ENCODE assay signal across 9 cellular contexts in genomic region chr17:39800540-39800939, GRCh38.
A peak's percentile ranks its signal among the peaks of the same experiment; 100 is the strongest.
DNase-seq lines count a peak whose midpoint lies in the region; ATAC-seq and TF ChIP-seq lines count a peak whose summit lies in the region.
"Had no signal": no experiment of that assay in that cellular context is flagged by ENCODE, and none has a peak within 500 bp of the region (broad histone marks: within the 10 kb centered on the region; RNA-seq: fewer than 3 reads in every experiment).

No MANE protein-coding gene starts in this region.

- no peaks in the 10 kb centered on the region for H3K9me3 Mint-ChIP-seq in CD4-positive, CD25-positive, alpha-beta regulatory T cell
- H3K9me3 Mint-ChIP-seq in activated CD4-positive, alpha-beta T cell treated with anti-CD3 and anti-CD28 coated beads for 36 hours (ENCODE audit: low read depth) = no peaks in the 10 kb centered on the region

- TF ChIP-seq CTCF in upper lobe of left lung (IDR thresholded peaks at IDR 0.05) = no peak

- TF ChIP-seq EP300 in upper lobe of left lung (IDR thresholded peaks at IDR 0.05) = no peak

- H3K27me3 Mint-ChIP-seq in CD4-positive, CD25-positive, alpha-beta regulatory T cell = no peaks in the 10 kb centered on the region
- H3K27me3 Mint-ChIP-seq in activated CD4-positive, alpha-beta T cell treated with anti-CD3 and anti-CD28 coated beads for 36 hours = no peaks in the 10 kb centered on the region

- WGBS in upper lobe of left lung, 2 donors = 42 to 46% methylated on average over 1 of the region's 1 CpG

- H3K27ac Mint-ChIP-seq in CD4-positive, CD25-positive, alpha-beta regulatory T cell = peak overlapping the region; percentile 89 to 98 (median 92)
- H3K27ac Mint-ChIP-seq in activated CD4-positive, alpha-beta T cell treated with anti-CD3 and anti-CD28 coated beads for 36 hours = peak overlapping the region; percentile 83

- intact Hi-C loops in activated CD4-positive, alpha-beta T cell treated with anti-CD3 and anti-CD28 coated beads for 36 hours (cut with DNase I, micrococcal nuclease) = loop anchor here in 1 of 2 experiments (1.0 kb wide), 1 partner anchor 13 kb away; no protein-coding TSS in a partner anchor

- no peaks in the 10 kb centered on the region for H3K36me3 ChIP-seq in CD4-positive, CD25-positive, alpha-beta regulatory T cell (ENCODE audit: control insufficient read depth, insufficient read depth, low read length)
- no peaks in the 10 kb centered on the region for H3K36me3 ChIP-seq in upper lobe of left lung

- peak overlapping the region; percentile 34 to 78 (median 55) for H3K4me3 Mint-ChIP-seq in CD4-positive, CD25-positive, alpha-beta regulatory T cell
- peak overlapping the region; percentile 12 for H3K4me3 Mint-ChIP-seq in activated CD4-positive, alpha-beta T cell treated with anti-CD3 and anti-CD28 coated beads for 36 hours

- no peak for TF ChIP-seq POLR2A in upper lobe of left lung (IDR thresholded peaks at IDR 0.05)

- CTCF ChIA-PET in activated CD4-positive, alpha-beta T cell treated with anti-CD3 and anti-CD28 coated beads for 36 hours (lab: Charles Lee) = interaction anchor here (0.9 to 1.3 kb wide), 4 partner anchors 10 to 179 kb away, joined by 3 to 5 read pairs (median 3); no protein-coding TSS in a partner anchor

- H3K9me3 ChIP-seq in CD4-positive, CD25-positive, alpha-beta regulatory T cell (ENCODE audit: control insufficient read depth in 2 of 2, low read length in 2 of 2) = no peaks in the 10 kb centered on the region
- no peaks in the 10 kb centered on the region for H3K9me3 ChIP-seq in upper lobe of left lung

- peaks cover 32% of the 10 kb centered on the region for H3K4me1 ChIP-seq in CD4-positive, CD25-positive, alpha-beta regulatory T cell (ENCODE audit: control insufficient read depth, insufficient read depth, low read length, poor library complexity, severe bottlenecking)
- H3K4me1 ChIP-seq in upper lobe of left lung = no peaks in the 10 kb centered on the region

- peaks cover 14% of the 10 kb centered on the region for H3K36me3 Mint-ChIP-seq in CD4-positive, CD25-positive, alpha-beta regulatory T cell
- peaks cover 26% of the 10 kb centered on the region for H3K36me3 Mint-ChIP-seq in activated CD4-positive, alpha-beta T cell treated with anti-CD3 and anti-CD28 coated beads for 36 hours (ENCODE audit: low read depth)

- peaks cover 27 to 56% (median 42%) of the 10 kb centered on the region in 4 donors for H3K4me1 Mint-ChIP-seq in CD4-positive, CD25-positive, alpha-beta regulatory T cell
- H3K4me1 Mint-ChIP-seq in activated CD4-positive, alpha-beta T cell treated with anti-CD3 and anti-CD28 coated beads for 36 hours = peaks cover 54% of the 10 kb centered on the region

- peak; percentile 98 to 100 for ATAC-seq in CD4-positive, CD25-positive, alpha-beta regulatory T cell (ENCODE audit: low read depth in 2 of 2)
- peak; percentile 68 for ATAC-seq in GM21825 (IDR thresholded peaks at IDR 0.05; ENCODE audit: unreplicated experiment)
- peak; percentile 100 for ATAC-seq in activated CD4-positive, alpha-beta T cell treated with anti-CD3 and anti-CD28 coated beads for 36 hours
- no peak for ATAC-seq in upper lobe of left lung (ENCODE audit: low FRiP score in 2 of 2)
- ATAC-seq in GM18520 (IDR thresholded peaks at IDR 0.05; ENCODE audit: unreplicated experiment) = no peak

- peak; percentile 29 to 87 (median 64) for DNase-seq in CD4-positive, CD25-positive, alpha-beta regulatory T cell
- peak; percentile 69 for DNase-seq in activated CD4-positive, alpha-beta T cell treated with anti-CD3 and anti-CD28 coated beads for 36 hours
- DNase-seq in foreskin melanocyte = peak; percentile 55
- DNase-seq in pons (ENCODE audit: low spot score) = no peak
- no peak for DNase-seq in upper lobe of left lung
- no peak for DNase-seq in KG1 (lab: John Stamatoyannopoulos, UW)

- POLR2A ChIA-PET in activated CD4-positive, alpha-beta T cell treated with anti-CD3 and anti-CD28 coated beads for 36 hours (lab: Charles Lee) = interaction anchor here (0.6 kb wide), 1 partner anchor 45 kb away, joined by 3 read pairs; no protein-coding TSS in a partner anchor

- H3K27me3 ChIP-seq in CD4-positive, CD25-positive, alpha-beta regulatory T cell (ENCODE audit: control insufficient read depth, insufficient read depth, low read length) = no peaks in the 10 kb centered on the region
- H3K27me3 ChIP-seq in upper lobe of left lung = no peaks in the 10 kb centered on the region

- H3K4me3 ChIP-seq in CD4-positive, CD25-positive, alpha-beta regulatory T cell (ENCODE audit: low read depth, low read length) = peak overlapping the region; percentile 61
- no peak overlapping the region for H3K4me3 ChIP-seq in upper lobe of left lung
- H3K4me3 ChIP-seq: SK-N-MC had no signal

- peak overlapping the region; percentile 68 for H3K27ac ChIP-seq in CD4-positive, CD25-positive, alpha-beta regulatory T cell (ENCODE audit: insufficient read depth, low read length, poor library complexity, severe bottlenecking)
- no peak overlapping the region for H3K27ac ChIP-seq in upper lobe of left lung
- H3K27ac ChIP-seq: SK-N-MC had no signal

Comparison
In these comparisons a context has a peak if more than half of its experiments do, and no peak if none do; other contexts are left out.
1. ATAC-seq: peak in CD4-positive, CD25-positive, alpha-beta regulatory T cell (2 of 2), GM21825 (single experiment) and activated CD4-positive, alpha-beta T cell treated with anti-CD3 and anti-CD28 coated beads for 36 hours (single experiment); none in upper lobe of left lung (0 of 2) and GM18520 (single experiment).
2. DNase-seq: peak in CD4-positive, CD25-positive, alpha-beta regulatory T cell (3 of 3), activated CD4-positive, alpha-beta T cell treated with anti-CD3 and anti-CD28 coated beads for 36 hours (single experiment) and foreskin melanocyte (single experiment); none in pons (single experiment), upper lobe of left lung (0 of 2) and KG1 (single experiment).